ENCODE assay signal across 8 cellular contexts in genomic region chr22:40044102-40044869, GRCh38. TPM values are rescaled to one million over a fixed set of nuclear protein-coding genes. Genes with fewer than 3 reads are reported as not detected.
DNase-seq lines count a peak whose midpoint lies in the region; ATAC-seq and TF ChIP-seq lines count a peak whose summit lies in the region.

No MANE protein-coding gene starts in this region.

- H3K4me3 Mint-ChIP-seq in activated T-cell treated with anti-CD3 and anti-CD28 coated beads, Interleukin-2, amount 50 U/mL, for 24 hours: peak overlapping the region; percentile 97

- no peaks in the 10 kb centered on the region for H3K9me3 Mint-ChIP-seq in activated T-cell treated with anti-CD3 and anti-CD28 coated beads, Interleukin-2, amount 50 U/mL, for 24 hours

- H3K27ac Mint-ChIP-seq in activated T-cell treated with anti-CD3 and anti-CD28 coated beads, Interleukin-2, amount 50 U/mL, for 24 hours: peak overlapping the region; percentile 100

- H3K9me2 ChIP-seq in PC-3 (replicated peaks; ENCODE audit: low read length): no peaks in the 10 kb centered on the region

- peak; percentile 73 for ATAC-seq in GM21717 (IDR thresholded peaks at IDR 0.05; ENCODE audit: unreplicated experiment)
- ATAC-seq in PC-3: peak; percentile 85
- peak; percentile 93 for ATAC-seq in mucosa of descending colon

- POLR2A ChIA-PET in PC-3 (lab: Charles Lee; ENCODE audit: unreplicated experiment): interaction anchor here (0.5 to 1.3 kb wide), 9 partner anchors 26 to 1840 kb away, joined by 3 to 8 read pairs (median 3); partner anchors contain the start of genes ADSL, ATF4 and TNRC6B

- H3K36me3 ChIP-seq in PC-3 (ENCODE audit: low read depth, low read length) (no peaks in the 10 kb centered on the region), mucosa of descending colon (ENCODE audit: low read depth) (no peaks in the 10 kb centered on the region)

- BruUV-seq in PC-3 (replicated peaks; lab: Mats Ljungman, UMichigan): no TSS peak

- H2AFZ ChIP-seq in PC-3 (ENCODE audit: low read length): peak overlapping the region; percentile 88

- H3K27me3 ChIP-seq in PC-3 (ENCODE audit: low read length): no peaks in the 10 kb centered on the region

- H3K4me1 Mint-ChIP-seq in activated T-cell treated with anti-CD3 and anti-CD28 coated beads, Interleukin-2, amount 50 U/mL, for 24 hours (ENCODE audit: low read depth): peaks cover 31% of the 10 kb centered on the region

- peak overlapping the region; percentile 81 for H3K4me3 ChIP-seq in Jurkat, Clone E6-1 (ENCODE audit: low read length)
- H3K4me3 ChIP-seq in PC-3 (ENCODE audit: low read length) (peak overlapping the region; percentile 72), epithelial cell of proximal tubule (ENCODE audit: low read depth, low read length) (peak overlapping the region; percentile 83), mucosa of descending colon (peak overlapping the region; percentile 56)

- H3K27me3 Mint-ChIP-seq in activated T-cell treated with anti-CD3 and anti-CD28 coated beads, Interleukin-2, amount 50 U/mL, for 24 hours: peaks cover 3% of the 10 kb centered on the region

- intact Hi-C loops in PC-3 (cut with micrococcal nuclease) (loop anchor here (2.0 to 10.0 kb wide), 3 partner anchors 131 to 512 kb away; partner anchors contain the start of genes ADSL, RPS19BP1 and TNRC6B), mucosa of descending colon (cut with DNase I, micrococcal nuclease) (loop anchor here in 1 of 2 donors (10.0 kb wide), 1 partner anchor 301 kb away; the partner anchor contains the start of gene ADSL)

- H3K9me3 ChIP-seq in PC-3 (ENCODE audit: low read length): no peaks in the 10 kb centered on the region
- H3K9me3 ChIP-seq in mucosa of descending colon: no peaks in the 10 kb centered on the region

- peaks cover 24% of the 10 kb centered on the region for H3K4me1 ChIP-seq in PC-3 (ENCODE audit: insufficient read depth, low read length)
- peaks cover 16% of the 10 kb centered on the region for H3K4me1 ChIP-seq in mucosa of descending colon (ENCODE audit: low read depth)

- DNase-seq in DMS53 (lab: John Stamatoyannopoulos, UW) (peak; percentile 98), PC-3 (peak; percentile 96), epithelial cell of proximal tubule (ENCODE audit: low read depth) (peak; percentile 98), mucosa of descending colon (peak; percentile 97 to 99 (median 99))
- peak; percentile 100 for DNase-seq in Jurkat, Clone E6-1 (ENCODE audit: low read depth, low spot score)
- peak; percentile 99 for DNase-seq in activated T-cell treated with anti-CD3 and anti-CD28 coated beads, Interleukin-2, amount 50 U/mL, for 24 hours
- DNase-seq in stimulated activated CD8-positive, alpha-beta memory T cell treated with anti-CD3 and anti-CD28 coated beads, Interleukin-4, amount 100 ng/mL, for 1 hour (ENCODE audit: low read depth in 2 of 2, low spot score in 1 of 2): peak; percentile 87 to 98

- CTCF ChIA-PET in PC-3 (lab: Charles Lee): interaction anchor here (0.7 to 0.8 kb wide), 2 partner anchors 19 to 1038 kb away, joined by 3 to 4 read pairs; no protein-coding TSS in a partner anchor

- H4K20me1 ChIP-seq in PC-3 (ENCODE audit: low read length): no peaks in the 10 kb centered on the region

- H3K27ac ChIP-seq in PC-3 (ENCODE audit: low read length): peak overlapping the region; percentile 61

- TF ChIP-seq CTCF in PC-3 (conservative IDR thresholded peaks at IDR 0.05; ENCODE audit: low read depth, low read length): no peak
- no peak for TF ChIP-seq CTCF in epithelial cell of proximal tubule (conservative IDR thresholded peaks at IDR 0.05; ENCODE audit: low read depth, low read length)
- TF ChIP-seq CTCF in mucosa of descending colon (IDR thresholded peaks at IDR 0.05): peak; percentile 14

- H3K79me2 ChIP-seq in PC-3 (ENCODE audit: low read length): 0 out of 2 replicates have a peak, but pooled peaks cover 14% of the 10 kb centered on the region

- peak overlapping the region; percentile 55 for H3K9ac ChIP-seq in PC-3 (ENCODE audit: low read length)

- peak overlapping the region; percentile 84 for H3K4me2 ChIP-seq in PC-3 (ENCODE audit: low read length)

- peaks cover 10% of the 10 kb centered on the region for H3K36me3 Mint-ChIP-seq in activated T-cell treated with anti-CD3 and anti-CD28 coated beads, Interleukin-2, amount 50 U/mL, for 24 hours (ENCODE audit: low read depth)

- H3F3A ChIP-seq in PC-3 (ENCODE audit: low read length, unreplicated experiment): no peaks in the 10 kb centered on the region

RNA-seq across cellular contexts. Expression of gene FAM83F, which starts 49.5 kb away (rescaled TPM):
- polyA plus RNA-seq in Jurkat, Clone E6-1 (2012; ENCODE audit: insufficient read depth, insufficient read length): 5.9 TPM
- total RNA-seq in PC-3 (2014; rRNA removed): 5.5 and 9.2 TPM in 2 replicates
- total RNA-seq in epithelial cell of proximal tubule: 3.3 and 3.5 TPM in 2 replicates
- total RNA-seq in mucosa of descending colon: 10 to 100 TPM; 15.8 to 48.0 (median 35.0) TPM

Comparison
In these comparisons a context has a peak if more than half of its experiments do, and no peak if none do; other contexts are left out.
1. Peak in every context shown above with its lines: DNase-seq, ATAC-seq, H3K4me3 ChIP-seq and H3K27ac ChIP-seq.